Comparison of ENCODE assay signal across 40 cellular contexts in the genomic region with DNA sequence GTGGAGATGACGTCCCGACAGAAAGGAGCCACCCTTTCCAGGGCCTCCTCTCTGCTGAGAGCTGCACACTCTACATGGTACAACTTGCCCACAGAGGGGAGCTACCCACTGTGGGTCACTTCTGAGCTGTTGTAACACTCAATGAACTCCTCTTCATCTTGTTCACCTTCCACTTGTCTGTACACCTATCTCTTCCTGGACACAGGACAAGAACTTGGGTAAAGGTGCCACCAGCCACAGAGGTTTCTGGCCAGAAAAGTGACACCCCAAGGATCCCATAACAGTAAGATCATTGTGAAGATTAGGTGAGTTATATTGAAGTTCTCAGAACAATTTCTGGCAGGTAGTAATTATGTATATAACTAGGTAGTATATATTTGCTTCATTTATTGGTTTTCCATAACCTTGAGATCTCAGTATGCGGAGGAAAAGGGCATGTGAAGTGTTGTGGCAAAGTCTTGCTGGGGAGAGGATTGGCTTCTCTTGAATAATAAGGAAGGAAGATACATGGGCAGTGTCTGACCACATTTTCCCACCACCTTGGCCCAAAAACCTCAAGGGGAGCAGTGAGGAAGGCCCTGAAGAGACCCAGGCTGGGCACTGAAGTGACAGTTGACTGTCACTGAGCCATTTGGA. TPM values are rescaled to one million over a fixed set of nuclear protein-coding genes. Genes with fewer than 3 reads are reported as not detected.
"Had no signal": no experiment of that assay in that cellular context is flagged by ENCODE, and none has a peak within 500 bp of the region (broad histone marks: within the 10 kb centered on the region; RNA-seq: fewer than 3 reads in every experiment).

No MANE protein-coding gene starts in this region.

- H3K9ac ChIP-seq: KMS-11 had no signal

- H3K4me2 ChIP-seq: KMS-11 had no signal

- H3K27me3 ChIP-seq: MG63 had no signal

- H3K36me3 ChIP-seq: MG63 had no signal

- H3K9me3 ChIP-seq: MG63 had no signal

- H3K27ac ChIP-seq: KMS-11 had no signal

- H3K4me3 ChIP-seq: MG63 had no signal

- DNase-seq: Karpas-422, Kasumi-1, KBM-7, KG1, MG63, MM.1S, MV-4-11, NCI-H1048, NCI-H1092, NCI-H1092 treated with DMSO at 0.1 percent for 48 hours, NCI-H1105, NCI-H1105 treated with DMSO at 0.1 percent for 48 hours, NCI-H1417, NCI-H1417 treated with DMSO at 0.1 percent for 48 hours, NCI-H1436, NCI-H1436 treated with DMSO at 0.1 percent for 48 hours, NCI-H146, NCI-H1694, NCI-H1694 treated with DMSO at 0.1 percent for 48 hours, NCI-H187, NCI-H187 treated with DMSO at 0.1 percent for 48 hours, NCI-H1930, NCI-H2029, NCI-H2029 treated with DMSO at 0.1 percent for 48 hours, NCI-H2081, NCI-H2081 treated with DMSO at 0.1 percent for 48 hours, NCI-H2107, NCI-H2171, NCI-H2171 treated with DMSO at 0.1 percent for 48 hours, NCI-H2227 treated with DMSO at 0.1 percent for 48 hours, NCI-H226, NCI-H345, NCI-H446, NCI-H446 treated with DMSO at 0.1 percent for 48 hours, NCI-H510A had no signal

RNA-seq across cellular contexts. Expression of gene KRT76, which starts 34.2 kb away (rescaled TPM):
- total RNA-seq: LHCN-M2, M059J, MCF 10A, NCI-H460 had no signal

RNA-seq across cellular contexts. Expression of gene KRT77, which starts 39.6 kb away (rescaled TPM):
- total RNA-seq: LHCN-M2, M059J, MCF 10A, NCI-H460 had no signal

RNA-seq across cellular contexts. Expression of gene KRT3, which starts 53.0 kb away (rescaled TPM):
- total RNA-seq: LHCN-M2, M059J, MCF 10A, NCI-H460 had no signal
